Comparison of ENCODE assay signal across 27 cellular contexts in the genomic region with DNA sequence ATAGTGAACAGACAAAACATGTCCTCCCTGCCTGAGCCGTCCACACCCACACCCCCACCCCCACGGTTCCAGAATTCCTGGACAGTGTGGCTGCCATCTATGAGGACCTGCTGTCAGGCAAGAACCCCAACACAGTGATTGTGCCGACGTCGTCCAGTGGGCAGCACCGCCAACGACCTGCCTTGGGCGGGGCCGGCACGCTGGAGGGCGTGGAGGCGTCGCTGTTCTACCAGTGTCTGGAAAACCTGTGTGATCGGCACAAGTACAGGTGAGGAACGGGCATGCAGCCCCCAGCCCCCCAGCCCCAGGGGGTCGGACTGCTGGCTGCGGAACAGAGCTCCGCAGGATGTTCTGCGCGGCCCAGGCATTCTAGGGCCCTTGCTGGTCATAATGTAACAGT.
"Had no signal": no experiment of that assay in that cellular context is flagged by ENCODE, and none has a peak within 500 bp of the region (broad histone marks: within the 10 kb centered on the region; RNA-seq: fewer than 3 reads in every experiment).

No MANE protein-coding gene starts in this region.

- H3K4me3 Mint-ChIP-seq: effector memory CD8-positive, alpha-beta T cell; memory B cell; mesothelial cell of epicardium; naive thymus-derived CD4-positive, alpha-beta T cell; nephron; neural progenitor cell; stimulated activated memory B cell treated with anti-CD40 and anti-IgM and Interleukin-4, amounts not matched to agents 10 μg/mL and 1 μg/mL and 100 μg/mL, for 72 hours; type B pancreatic cell had no signal

- FAIRE-seq: keratinocyte had no signal

- ATAC-seq: effector memory CD8-positive, alpha-beta T cell; left lobe of liver; mucosa of descending colon; naive thymus-derived CD4-positive, alpha-beta T cell; right cardiac atrium; stimulated activated memory B cell treated with anti-CD40 and anti-IgM and Interleukin-4, amounts not matched to agents 10 μg/mL and 1 μg/mL and 100 μg/mL, for 72 hours; stimulated activated naive CD8-positive, alpha-beta T cell treated with anti-CD3 and anti-CD28 coated beads, Interleukin-15, Interleukin-2, amounts not matched to agents 100 U/mL and 50 U/mL, for 24 hours had no signal

- H3K9me3 ChIP-seq: gastrocnemius medialis, mucosa of descending colon, ovary, psoas muscle, spleen, testis, tibial artery had no signal

- H2AFZ ChIP-seq: neural progenitor cell had no signal

- H3K27me3 ChIP-seq: gastrocnemius medialis, neural progenitor cell, ovary, spleen, testis, tibial artery had no signal

- DNase-seq: dermis blood vessel endothelial cell; effector memory CD8-positive, alpha-beta T cell; foreskin fibroblast; gastrocnemius medialis; head of caudate nucleus; mucosa of descending colon; naive thymus-derived CD4-positive, alpha-beta T cell; occipital lobe; psoas muscle; right cardiac atrium; stimulated activated CD4-positive, alpha-beta T cell treated with anti-CD3 and anti-CD28 coated beads, Interleukin-4, amount 100 ng/mL, for 4 hours; stimulated activated naive CD8-positive, alpha-beta T cell treated with anti-CD3 and anti-CD28 coated beads, Interleukin-15, Interleukin-2, amounts not matched to agents 100 U/mL and 50 U/mL, for 24 hours; testis; tibial artery had no signal

- H3K9me3 Mint-ChIP-seq: effector memory CD8-positive, alpha-beta T cell; memory B cell; mesothelial cell of epicardium; naive thymus-derived CD4-positive, alpha-beta T cell; nephron; neural progenitor cell; stimulated activated memory B cell treated with anti-CD40 and anti-IgM and Interleukin-4, amounts not matched to agents 10 μg/mL and 1 μg/mL and 100 μg/mL, for 72 hours; type B pancreatic cell had no signal

- H3K36me3 Mint-ChIP-seq: mesothelial cell of epicardium; naive thymus-derived CD4-positive, alpha-beta T cell had no signal

- H3K9ac ChIP-seq: neural progenitor cell had no signal

- H3K27me3 Mint-ChIP-seq: effector memory CD8-positive, alpha-beta T cell; memory B cell; naive thymus-derived CD4-positive, alpha-beta T cell; stimulated activated memory B cell treated with anti-CD40 and anti-IgM and Interleukin-4, amounts not matched to agents 10 μg/mL and 1 μg/mL and 100 μg/mL, for 72 hours; type B pancreatic cell had no signal

- H3K4me2 ChIP-seq: neural progenitor cell had no signal

- H3K27ac ChIP-seq: coronary artery, gastrocnemius medialis, neural progenitor cell, ovary, psoas muscle, spleen, testis, tibial artery had no signal

- H3K27ac Mint-ChIP-seq: memory B cell; mesothelial cell of epicardium; nephron; neural progenitor cell; stimulated activated memory B cell treated with anti-CD40 and anti-IgM and Interleukin-4, amounts not matched to agents 10 μg/mL and 1 μg/mL and 100 μg/mL, for 72 hours; type B pancreatic cell had no signal

- H3K36me3 ChIP-seq: gastrocnemius medialis, neural progenitor cell, ovary had no signal

- H3K4me3 ChIP-seq: coronary artery, gastrocnemius medialis, lung, mucosa of descending colon, neural progenitor cell, ovary, psoas muscle, skin epidermis, spleen, testis, tibial artery had no signal
